Comparison of ENCODE assay signal across 21 cellular contexts in genomic region chr5:34804398-34804797, GRCh38. TPM values are rescaled to one million over a fixed set of nuclear protein-coding genes. Genes with fewer than 3 reads are reported as not detected.
DNase-seq lines count a peak whose midpoint lies in the region; ATAC-seq and TF ChIP-seq lines count a peak whose summit lies in the region.
"Had no signal": no experiment of that assay in that cellular context is flagged by ENCODE, and none has a peak within 500 bp of the region (broad histone marks: within the 10 kb centered on the region; RNA-seq: fewer than 3 reads in every experiment).

No MANE protein-coding gene starts in this region.

- peaks cover 46% of the 10 kb centered on the region for H3K36me3 Mint-ChIP-seq in HFFc6 (ENCODE audit: low read depth)
- H3K36me3 Mint-ChIP-seq in mesothelial cell of epicardium: peaks cover 48% of the 10 kb centered on the region
- H3K36me3 Mint-ChIP-seq in glutamatergic neuron (ENCODE audit: unreplicated experiment): peaks cover 4% of the 10 kb centered on the region
- H3K36me3 Mint-ChIP-seq: CD4-positive, CD25-positive, alpha-beta regulatory T cell had no signal

- DNase-seq in HFFc6 (no peak), choroid plexus epithelial cell (ENCODE audit: low read depth) (peak; percentile 25), mesothelial cell of epicardium (ENCODE audit: low spot score in 2 of 2, unreplicated experiment in 2 of 2) (no peak), suprapubic skin (ENCODE audit: low spot score in 2 of 2) (no peak), glutamatergic neuron (no peak)
- no peak for DNase-seq in activated CD4-positive, CD25-positive, alpha-beta regulatory T cell (lab: John Stamatoyannopoulos, UW)
- DNase-seq: CD4-positive, CD25-positive, alpha-beta regulatory T cell; DMS153; DND-41; KG1; MG63; NCI-H1105 treated with DMSO at 0.1 percent for 48 hours; NCI-H2029; NCI-H446 treated with DMSO at 0.1 percent for 48 hours; NCI-H526 treated with DMSO at 0.1 percent for 48 hours; Right ventricle myocardium superior; RPMI8226 had no signal

- TF ChIP-seq POLR2A in suprapubic skin (IDR thresholded peaks at IDR 0.05): no peak

- H3K4me3 Mint-ChIP-seq in HFFc6: no peak overlapping the region
- no peak overlapping the region for H3K4me3 Mint-ChIP-seq in mesothelial cell of epicardium
- H3K4me3 Mint-ChIP-seq in glutamatergic neuron (ENCODE audit: unreplicated experiment): no peak overlapping the region
- H3K4me3 Mint-ChIP-seq: CD4-positive, CD25-positive, alpha-beta regulatory T cell had no signal

- no peaks in the 10 kb centered on the region for H3K36me3 ChIP-seq in suprapubic skin

- H3K27me3 ChIP-seq in suprapubic skin: no peaks in the 10 kb centered on the region
- H3K27me3 ChIP-seq: BLaER1, MG63 had no signal

- no peak overlapping the region for H3K4me3 ChIP-seq in choroid plexus epithelial cell (ENCODE audit: low read depth, low read length)
- H3K4me3 ChIP-seq in suprapubic skin: no peak overlapping the region
- H3K4me3 ChIP-seq: BLaER1, MG63 had no signal

- H3K27ac Mint-ChIP-seq in HFFc6 (peak overlapping the region; percentile 29; the same call in 1 of the 2 replicates), mesothelial cell of epicardium (peak overlapping the region; percentile 50), glutamatergic neuron (ENCODE audit: unreplicated experiment) (no peak overlapping the region)
- H3K27ac Mint-ChIP-seq: CD4-positive, CD25-positive, alpha-beta regulatory T cell had no signal

- H3K27me3 Mint-ChIP-seq in HFFc6 (ENCODE audit: insufficient read depth): peaks cover 9% of the 10 kb centered on the region
- H3K27me3 Mint-ChIP-seq in mesothelial cell of epicardium (ENCODE audit: low read depth): no peaks in the 10 kb centered on the region
- peaks cover 3% of the 10 kb centered on the region for H3K27me3 Mint-ChIP-seq in glutamatergic neuron (ENCODE audit: unreplicated experiment)
- H3K27me3 Mint-ChIP-seq: CD4-positive, CD25-positive, alpha-beta regulatory T cell had no signal

- TF ChIP-seq EP300 in suprapubic skin (IDR thresholded peaks at IDR 0.05): no peak

- WGBS in suprapubic skin: 39% methylated on average over 3 of the region's 3 CpGs

- no peak for ATAC-seq in HG03196 (IDR thresholded peaks at IDR 0.05; ENCODE audit: unreplicated experiment)

- peak overlapping the region; percentile 53 for H3K27ac ChIP-seq in suprapubic skin
- H3K27ac ChIP-seq: BLaER1 had no signal

- H3K9me3 Mint-ChIP-seq in HFFc6: no peaks in the 10 kb centered on the region
- H3K9me3 Mint-ChIP-seq in mesothelial cell of epicardium: no peaks in the 10 kb centered on the region
- peaks cover 10% of the 10 kb centered on the region for H3K9me3 Mint-ChIP-seq in glutamatergic neuron (ENCODE audit: unreplicated experiment)
- H3K9me3 Mint-ChIP-seq: CD4-positive, CD25-positive, alpha-beta regulatory T cell had no signal

- peaks cover 24% of the 10 kb centered on the region for H3K4me1 ChIP-seq in suprapubic skin
- H3K4me1 ChIP-seq: BLaER1 had no signal

- H3K9me3 ChIP-seq in suprapubic skin: no peaks in the 10 kb centered on the region
- H3K9me3 ChIP-seq: BLaER1, MG63 had no signal

- H3K4me1 Mint-ChIP-seq in HFFc6 (ENCODE audit: low read depth) (peaks cover 9% of the 10 kb centered on the region; the same call in 1 of the 2 replicates), mesothelial cell of epicardium (peaks cover 6% of the 10 kb centered on the region), glutamatergic neuron (ENCODE audit: low read depth, unreplicated experiment) (no peaks in the 10 kb centered on the region)
- H3K4me1 Mint-ChIP-seq: CD4-positive, CD25-positive, alpha-beta regulatory T cell had no signal

- TF ChIP-seq CTCF in HFFc6 (IDR thresholded peaks at IDR 0.05) (no peak), choroid plexus epithelial cell (conservative IDR thresholded peaks at IDR 0.05; ENCODE audit: low read depth, low read length) (no peak), mesothelial cell of epicardium (IDR thresholded peaks at IDR 0.05; ENCODE audit: unreplicated experiment) (no peak), suprapubic skin (IDR thresholded peaks at IDR 0.05) (no peak), glutamatergic neuron (IDR thresholded peaks at IDR 0.05; ENCODE audit: partially characterized antibody, unreplicated experiment) (no peak)

RNA-seq across cellular contexts. Expression of gene TTC23L, which starts 34.6 kb away (rescaled TPM):
- not detected for total RNA-seq in HFFc6 (2021; fragmentation: NEBNext Ultra II Directional; extraction: Animal tissue kit (Norgen Biotek cat#: 25700))
- total RNA-seq in mesothelial cell of epicardium (2.4 to 2.7 TPM (median 2.6 TPM) in 3 replicates), suprapubic skin (1 to 10 TPM in 2 of 4 donors, under 1 TPM in 2; 0.48 to 7.0 (median 0.78) TPM), glutamatergic neuron (ENCODE audit: unreplicated experiment) (1.2 TPM)
- total RNA-seq: A172; CD4-positive, CD25-positive, alpha-beta regulatory T cell; H4; Right ventricle myocardium superior had no signal
